Comparison of ENCODE assay signal across 9 cellular contexts in the genomic region with DNA sequence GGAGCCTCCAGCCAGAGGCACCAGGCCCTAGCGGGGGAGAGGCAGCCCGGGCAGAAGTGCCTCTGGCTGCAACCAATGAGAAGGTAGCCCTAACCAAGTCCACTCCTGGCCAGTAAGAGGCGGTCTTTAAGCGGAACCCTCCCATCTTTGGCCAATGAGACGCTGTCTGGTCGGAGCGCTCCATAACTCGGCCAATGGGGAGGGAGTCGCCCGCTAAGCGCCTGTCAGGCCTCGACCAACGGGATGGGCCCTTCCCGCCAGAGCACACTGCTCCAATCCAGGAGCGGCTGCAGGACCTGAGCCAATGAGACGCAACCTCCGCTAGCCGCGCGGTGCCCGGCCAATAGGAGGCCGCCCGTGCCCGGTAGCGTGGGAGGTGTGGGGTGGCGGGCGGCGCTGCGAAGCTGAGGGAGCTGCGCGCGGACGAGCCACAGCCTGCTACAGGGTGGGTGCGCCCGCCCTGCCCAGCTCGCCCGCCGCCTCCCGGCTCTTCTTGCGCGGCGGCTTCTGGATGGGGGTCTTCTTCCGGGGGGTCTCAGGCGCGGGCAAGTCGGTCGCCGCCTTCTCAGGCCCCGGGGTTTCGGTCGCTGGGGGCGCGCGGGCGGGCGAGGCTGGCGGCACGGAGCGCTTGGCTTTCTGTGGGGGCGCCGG. TPM values are rescaled to one million over a fixed set of nuclear protein-coding genes. Genes with fewer than 3 reads are reported as not detected.
DNase-seq lines count a peak whose midpoint lies in the region; ATAC-seq and TF ChIP-seq lines count a peak whose summit lies in the region.
"Had no signal": no experiment of that assay in that cellular context is flagged by ENCODE, and none has a peak within 500 bp of the region (broad histone marks: within the 10 kb centered on the region; RNA-seq: fewer than 3 reads in every experiment).

No MANE protein-coding gene starts in this region.

- CTCF ChIA-PET in activated CD4-positive, alpha-beta memory T cell treated with anti-CD3 and anti-CD28 coated beads for 36 hours (lab: Charles Lee), result interaction anchor here (2.7 kb wide), 1 partner anchor 30 kb away, joined by 6 read pairs; no protein-coding TSS in a partner anchor
- CTCF ChIA-PET in Caco-2 (lab: Charles Lee), result no interaction called here

- TF ChIP-seq CTCF in GM23338 (conservative IDR thresholded peaks at IDR 0.05; ENCODE audit: low read depth in 2 of 2) (no peak), fibroblast of mammary gland (conservative IDR thresholded peaks at IDR 0.05; ENCODE audit: control insufficient read depth, insufficient read depth, low read depth, low read length) (no peak), Caco-2 (IDR thresholded peaks at IDR 0.05; ENCODE audit: insufficient read depth in 1 of 2, low read depth in 1 of 2, low read length in 1 of 2, severe bottlenecking in 1 of 2, unreplicated experiment in 1 of 2) (no peak)

- ATAC-seq in GM23338, result peak; percentile 74

- peaks cover 7% of the 10 kb centered on the region for H3K4me1 Mint-ChIP-seq in GM23338
- peaks cover 4% of the 10 kb centered on the region for H3K4me1 Mint-ChIP-seq in activated CD4-positive, alpha-beta memory T cell treated with anti-CD3 and anti-CD28 coated beads for 36 hours (ENCODE audit: low read depth)
- H3K4me1 Mint-ChIP-seq in Caco-2 (ENCODE audit: low read depth, unreplicated experiment), result peaks cover 5% of the 10 kb centered on the region

- H3K4me1 ChIP-seq in GM23338 (ENCODE audit: insufficient read depth) (peaks cover 2% of the 10 kb centered on the region; the same call in 1 of the 2 replicates), Caco-2 (peaks cover 7% of the 10 kb centered on the region)

- H3K9me3 ChIP-seq in Caco-2, result no peaks in the 10 kb centered on the region

- H3K4me3 Mint-ChIP-seq in GM23338 (peak overlapping the region; percentile 57), Caco-2 (ENCODE audit: unreplicated experiment) (no peak overlapping the region)
- H3K4me3 Mint-ChIP-seq in activated CD4-positive, alpha-beta memory T cell treated with anti-CD3 and anti-CD28 coated beads for 36 hours, result peak overlapping the region; percentile 16
- H3K4me3 Mint-ChIP-seq: stimulated activated naive CD8-positive, alpha-beta T cell treated with anti-CD3 and anti-CD28 coated beads, Interleukin-15, Interleukin-2, amounts not matched to agents 100 ng/mL and 50 ng/mL, for 24 hours had no signal

- H3K27ac ChIP-seq in GM23338 (ENCODE audit: low read depth), result no peak overlapping the region

- H3F3A ChIP-seq in GM23338 (replicated peaks; ENCODE audit: low read depth), result no peaks in the 10 kb centered on the region

- peak overlapping the region; percentile 56 for H3K4me3 ChIP-seq in GM23338
- H3K4me3 ChIP-seq in fibroblast of mammary gland (ENCODE audit: control insufficient read depth, low read depth, low read length), result no peak overlapping the region
- no peak overlapping the region for H3K4me3 ChIP-seq in Caco-2 (ENCODE audit: low read depth, low read length)

- H2AFZ ChIP-seq in GM23338, result no peak overlapping the region

- H3K27me3 Mint-ChIP-seq in GM23338 (ENCODE audit: insufficient read depth, low read depth, poor library complexity), result peaks cover 57% of the 10 kb centered on the region
- peaks cover 18% of the 10 kb centered on the region for H3K27me3 Mint-ChIP-seq in activated CD4-positive, alpha-beta memory T cell treated with anti-CD3 and anti-CD28 coated beads for 36 hours
- H3K27me3 Mint-ChIP-seq in Caco-2 (ENCODE audit: insufficient read depth, unreplicated experiment), result peaks cover 7% of the 10 kb centered on the region

- POLR2A ChIA-PET in activated CD4-positive, alpha-beta memory T cell treated with anti-CD3 and anti-CD28 coated beads for 36 hours (lab: Charles Lee), result no interaction called here
- POLR2A ChIA-PET in Caco-2 (lab: Charles Lee), result no interaction called here

- no peaks in the 10 kb centered on the region for H3K79me2 ChIP-seq in GM23338 (replicated peaks; ENCODE audit: insufficient read depth)

- H3K9me2 ChIP-seq in GM23338 (ENCODE audit: insufficient read depth), result no peaks in the 10 kb centered on the region

- peak overlapping the region; percentile 76; the same call in 1 of the 2 replicates for H3K4me2 ChIP-seq in GM23338

- H4K20me1 ChIP-seq in GM23338 (replicated peaks; ENCODE audit: insufficient read depth), result 0 out of 2 replicates have a peak, but pooled peaks cover 6% of the 10 kb centered on the region

- intact Hi-C loops in activated CD4-positive, alpha-beta memory T cell treated with anti-CD3 and anti-CD28 coated beads for 36 hours (cut with micrococcal nuclease), result no loop called here
- intact Hi-C loops in posterior cingulate gyrus (cut with DNase I) (no loop called here), Caco-2 (cut with micrococcal nuclease; ENCODE audit: unreplicated experiment) (no loop called here)

- H3K36me3 Mint-ChIP-seq in GM23338 (ENCODE audit: low read depth) (peaks cover 4% of the 10 kb centered on the region), Caco-2 (ENCODE audit: insufficient read depth, unreplicated experiment) (no peaks in the 10 kb centered on the region)
- no peaks in the 10 kb centered on the region for H3K36me3 Mint-ChIP-seq in activated CD4-positive, alpha-beta memory T cell treated with anti-CD3 and anti-CD28 coated beads for 36 hours

- H3K36me3 ChIP-seq in GM23338 (ENCODE audit: insufficient read depth) (no peaks in the 10 kb centered on the region), Caco-2 (ENCODE audit: control insufficient read depth, insufficient read depth, low read length) (no peaks in the 10 kb centered on the region)

- DNase-seq in GM23338 (ENCODE audit: low spot score), result peak; percentile 94
- no peak for DNase-seq in activated CD4-positive, alpha-beta memory T cell treated with anti-CD3 and anti-CD28 coated beads for 36 hours
- DNase-seq in fibroblast of mammary gland (ENCODE audit: low read depth), result peak; percentile 9
- DNase-seq in posterior cingulate gyrus, result peak in 8 of 10 donors; percentile 63 to 97 (median 82)
- no peak for DNase-seq in Caco-2
- DNase-seq in SK-N-DZ (ENCODE audit: low spot score), result no peak
- DNase-seq in NCI-H1694 (lab: John Stamatoyannopoulos, UW), result no peak
- DNase-seq: GF-D8 had no signal

- H3K27me3 ChIP-seq in GM23338 (ENCODE audit: insufficient read depth) (peaks cover 58% of the 10 kb centered on the region), Caco-2 (replicated peaks; ENCODE audit: control insufficient read depth, insufficient read depth, low read length) (peaks cover 2% of the 10 kb centered on the region)

- no peaks in the 10 kb centered on the region; the same call in 2 of the 3 replicates for H3K9me3 Mint-ChIP-seq in GM23338
- no peaks in the 10 kb centered on the region for H3K9me3 Mint-ChIP-seq in activated CD4-positive, alpha-beta memory T cell treated with anti-CD3 and anti-CD28 coated beads for 36 hours
- no peaks in the 10 kb centered on the region for H3K9me3 Mint-ChIP-seq in Caco-2 (ENCODE audit: unreplicated experiment)
- H3K9me3 Mint-ChIP-seq: stimulated activated naive CD8-positive, alpha-beta T cell treated with anti-CD3 and anti-CD28 coated beads, Interleukin-15, Interleukin-2, amounts not matched to agents 100 ng/mL and 50 ng/mL, for 24 hours had no signal

- BruUV-seq in Caco-2 (replicated peaks; lab: Mats Ljungman, UMichigan), result no TSS peak

- no peak overlapping the region for H3K27ac Mint-ChIP-seq in GM23338
- H3K27ac Mint-ChIP-seq in activated CD4-positive, alpha-beta memory T cell treated with anti-CD3 and anti-CD28 coated beads for 36 hours, result no peak overlapping the region
- H3K27ac Mint-ChIP-seq in Caco-2 (ENCODE audit: unreplicated experiment), result no peak overlapping the region
- H3K27ac Mint-ChIP-seq: stimulated activated naive CD8-positive, alpha-beta T cell treated with anti-CD3 and anti-CD28 coated beads, Interleukin-15, Interleukin-2, amounts not matched to agents 100 ng/mL and 50 ng/mL, for 24 hours had no signal

TF ChIP-seq in GM23338, 12 proteins besides CTCF, POLR2A, EP300 and RAD21 (continues in another document):
- TF ChIP-seq POLR2AphosphoS5 (IDR thresholded peaks at IDR 0.05; ENCODE audit: low read depth), result peak; percentile 78
- no peak for TF ChIP-seq NANOG (IDR thresholded peaks at IDR 0.05; ENCODE audit: borderline replicate concordance)
- no peak for TF ChIP-seq CREB1 (CRISPR knock-in tag; IDR thresholded peaks at IDR 0.05; ENCODE audit: low read depth)
- no peak for TF ChIP-seq STAT1 (IDR thresholded peaks at IDR 0.05; ENCODE audit: unreplicated experiment)

RNA-seq across cellular contexts. Expression of gene SCARF2, which starts 12.6 kb away (rescaled TPM):
- 16.6 and 17.0 TPM in 2 replicates for total RNA-seq in GM23338 (2014; rRNA removed; shearing (Covaris generic))
- polyA plus RNA-seq in GM23338 (2016; fragmentation: Nextera tagmentation; extraction: Ambion mirVana), result 1.8 and 2.2 TPM in 2 replicates
- under 1 TPM; 0.43 to 0.70 TPM for total RNA-seq in activated CD4-positive, alpha-beta memory T cell treated with anti-CD3 and anti-CD28 coated beads for 36 hours
- total RNA-seq in Caco-2 (2022), result 0.58 and 0.73 TPM in 2 replicates
- 30.3 and 31.2 TPM in 2 replicates for polyA plus RNA-seq in SK-N-DZ (2014; cell fraction: cytosol; rRNA removed)
- 42.9 and 46.9 TPM in 2 replicates for polyA plus RNA-seq in SK-N-DZ (2014; cell fraction: nucleus; rRNA removed)

RNA-seq across cellular contexts. Expression of gene ZNF74, which starts 31.1 kb away (rescaled TPM):
- total RNA-seq in GM23338 (2014; rRNA removed; shearing (Covaris generic)), result 78.2 and 94.0 TPM in 2 replicates
- polyA plus RNA-seq in GM23338 (2016; fragmentation: Nextera tagmentation; extraction: Ambion mirVana), result 16.1 and 17.0 TPM in 2 replicates
- 1 to 10 TPM; 6.8 to 9.0 TPM for total RNA-seq in activated CD4-positive, alpha-beta memory T cell treated with anti-CD3 and anti-CD28 coated beads for 36 hours
- 14.5 and 15.6 TPM in 2 replicates for total RNA-seq in Caco-2 (2022)
- polyA plus RNA-seq in SK-N-DZ (2014; cell fraction: cytosol; rRNA removed), result 37.7 and 53.3 TPM in 2 replicates
- 30.5 and 43.1 TPM in 2 replicates for polyA plus RNA-seq in SK-N-DZ (2014; cell fraction: nucleus; rRNA removed)

Comparison
In these comparisons a context has a peak if more than half of its experiments do, and no peak if none do; other contexts are left out.
1. DNase-seq: peak in GM23338 (single experiment), fibroblast of mammary gland (single experiment) and posterior cingulate gyrus (8 of 10); none in activated CD4-positive, alpha-beta memory T cell treated with anti-CD3 and anti-CD28 coated beads for 36 hours (single experiment), Caco-2 (0 of 2), SK-N-DZ (single experiment) and NCI-H1694 (single experiment).
2. RNA of gene SCARF2, which starts 12.6 kb away (total RNA-seq): 16.6 to 17.0 TPM in GM23338; 0.58 to 0.73 TPM in Caco-2 and 0.43 to 0.70 TPM in activated CD4-positive, alpha-beta memory T cell treated with anti-CD3 and anti-CD28 coated beads for 36 hours; every median in the first group is over 10 times any median in the second.